8 cellular contexts compared by ENCODE assay signal in the genomic region with DNA sequence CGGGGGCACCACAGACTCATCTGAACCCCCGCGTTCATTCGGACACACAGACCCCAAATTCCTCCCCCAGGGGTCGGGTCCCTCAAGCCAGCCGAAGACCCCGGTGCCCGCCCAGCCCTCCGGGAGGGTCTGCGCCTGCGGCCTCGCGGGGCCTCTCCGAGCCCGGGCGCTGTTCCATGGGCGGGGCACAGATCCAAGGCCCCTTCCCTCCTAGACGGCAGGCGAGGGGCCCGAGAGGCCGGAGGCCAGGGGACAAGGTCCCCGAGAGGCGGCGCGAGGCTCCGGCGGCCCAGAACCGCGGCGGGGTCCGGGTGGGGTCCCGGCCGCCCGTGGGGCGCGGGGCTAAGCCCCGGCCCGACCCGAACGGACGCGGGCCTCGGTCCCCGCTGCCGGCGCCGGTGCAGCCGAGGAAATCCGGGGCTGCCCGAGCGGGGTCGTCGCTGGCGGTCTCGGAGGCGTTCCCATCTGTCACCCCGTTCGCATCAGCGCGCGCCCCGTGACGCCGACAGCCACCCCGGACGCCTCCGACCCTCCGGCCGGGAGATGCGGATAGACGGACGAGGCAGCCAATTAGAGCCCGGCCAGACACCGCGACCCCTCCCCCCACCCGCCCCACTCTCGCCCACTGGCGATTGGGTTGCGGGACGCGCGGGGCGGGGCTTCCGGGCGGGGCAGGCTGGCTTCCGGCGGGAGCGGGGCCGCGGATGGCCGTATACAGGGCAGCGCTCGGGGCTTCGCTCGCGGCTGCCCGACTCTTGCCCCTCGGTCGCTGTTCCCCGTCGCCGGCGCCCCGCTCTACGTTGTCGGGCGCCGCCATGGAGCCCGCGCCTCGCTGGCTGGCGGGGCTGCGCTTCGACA. TPM values are rescaled to one million over a fixed set of nuclear protein-coding genes. Genes with fewer than 3 reads are reported as not detected.
DNase-seq lines count a peak whose midpoint lies in the region; ATAC-seq and TF ChIP-seq lines count a peak whose summit lies in the region.

A gene with protein sequence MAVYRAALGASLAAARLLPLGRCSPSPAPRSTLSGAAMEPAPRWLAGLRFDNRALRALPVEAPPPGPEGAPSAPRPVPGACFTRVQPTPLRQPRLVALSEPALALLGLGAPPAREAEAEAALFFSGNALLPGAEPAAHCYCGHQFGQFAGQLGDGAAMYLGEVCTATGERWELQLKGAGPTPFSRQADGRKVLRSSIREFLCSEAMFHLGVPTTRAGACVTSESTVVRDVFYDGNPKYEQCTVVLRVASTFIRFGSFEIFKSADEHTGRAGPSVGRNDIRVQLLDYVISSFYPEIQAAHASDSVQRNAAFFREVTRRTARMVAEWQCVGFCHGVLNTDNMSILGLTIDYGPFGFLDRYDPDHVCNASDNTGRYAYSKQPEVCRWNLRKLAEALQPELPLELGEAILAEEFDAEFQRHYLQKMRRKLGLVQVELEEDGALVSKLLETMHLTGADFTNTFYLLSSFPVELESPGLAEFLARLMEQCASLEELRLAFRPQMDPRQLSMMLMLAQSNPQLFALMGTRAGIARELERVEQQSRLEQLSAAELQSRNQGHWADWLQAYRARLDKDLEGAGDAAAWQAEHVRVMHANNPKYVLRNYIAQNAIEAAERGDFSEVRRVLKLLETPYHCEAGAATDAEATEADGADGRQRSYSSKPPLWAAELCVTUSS (plus strand): TSS at position 679 of the 858 bp plus-strand sequence. CDS start 26 bp downstream, at position 705.

- peak; percentile 62 for ATAC-seq in GM21528 (IDR thresholded peaks at IDR 0.05; ENCODE audit: low FRiP score, unreplicated experiment)
- ATAC-seq in natural killer cell treated with Interleukin-12 subunit alpha and Interleukin-12 subunit beta and Interleukin-15 and Interleukin-18, amount 100 ng/mL, for 72 hours = peak; percentile 93 to 96

- H2AFZ ChIP-seq in KMS-11 (ENCODE audit: low read depth) = peak within 1 kb of the TSS; percentile 18; the same call in 1 of the 2 replicates

- H3K4me2 ChIP-seq in KMS-11 = peak within 1 kb of the TSS; percentile 36; the same call in 1 of the 2 replicates

- peak within 1 kb of the TSS; percentile 30; the same call in 1 of the 2 replicates for H3K9ac ChIP-seq in KMS-11

- POLR2A ChIA-PET in RWPE1 (lab: Yijun Ruan, JAX; ENCODE audit: low non-redundant PET) = no interaction called here

- H3K4me1 Mint-ChIP-seq in activated T-helper 2 cell treated with anti-CD3 and anti-CD28 coated beads, Interferon-gamma antibody, Interleukin-2, Interleukin-4, amounts not matched to agents 10 μg/mL and 5 μg/mL and 100 μg/mL, durations not matched to agents 14 hours and 24 hours and 36 hours (ENCODE audit: low read depth) = peaks cover 9% of the 10 kb centered on the region
- peaks cover 13% of the 10 kb centered on the region in 2 donors for H3K4me1 Mint-ChIP-seq in natural killer cell treated with Interleukin-12 subunit alpha and Interleukin-12 subunit beta and Interleukin-15 and Interleukin-18, amount 100 ng/mL, for 72 hours (ENCODE audit: low read depth in 2 of 2)

- no peaks in the 10 kb centered on the region for H3K36me3 ChIP-seq in KMS-11 (ENCODE audit: insufficient read depth)

- no peak within 1 kb of the TSS for H3K4me3 ChIP-seq in KMS-11 (IDR thresholded peaks at IDR 0.05; ENCODE audit: insufficient read depth, low read depth, low read length)

- H3K27me3 Mint-ChIP-seq in activated T-helper 2 cell treated with anti-CD3 and anti-CD28 coated beads, Interferon-gamma antibody, Interleukin-2, Interleukin-4, amounts not matched to agents 10 μg/mL and 5 μg/mL and 100 μg/mL, durations not matched to agents 14 hours and 24 hours and 36 hours (ENCODE audit: low read depth) = no peaks in the 10 kb centered on the region
- H3K27me3 Mint-ChIP-seq in natural killer cell treated with Interleukin-12 subunit alpha and Interleukin-12 subunit beta and Interleukin-15 and Interleukin-18, amount 100 ng/mL, for 72 hours = no peaks in the 10 kb centered on the region

- no peak within 1 kb of the TSS for H3K27ac ChIP-seq in KMS-11
- peak within 1 kb of the TSS; percentile 76 for H3K27ac ChIP-seq in RWPE1

- peak within 1 kb of the TSS; percentile 83 for H3K4me3 Mint-ChIP-seq in activated T-helper 2 cell treated with anti-CD3 and anti-CD28 coated beads, Interferon-gamma antibody, Interleukin-2, Interleukin-4, amounts not matched to agents 10 μg/mL and 5 μg/mL and 100 μg/mL, durations not matched to agents 14 hours and 24 hours and 36 hours (ENCODE audit: low read depth)
- peak within 1 kb of the TSS; percentile 81 for H3K4me3 Mint-ChIP-seq in natural killer cell treated with Interleukin-12 subunit alpha and Interleukin-12 subunit beta and Interleukin-15 and Interleukin-18, amount 100 ng/mL, for 72 hours

- peak within 1 kb of the TSS; percentile 60 for H3K27ac Mint-ChIP-seq in activated T-helper 2 cell treated with anti-CD3 and anti-CD28 coated beads, Interferon-gamma antibody, Interleukin-2, Interleukin-4, amounts not matched to agents 10 μg/mL and 5 μg/mL and 100 μg/mL, durations not matched to agents 14 hours and 24 hours and 36 hours
- peak within 1 kb of the TSS; percentile 16 to 56 for H3K27ac Mint-ChIP-seq in natural killer cell treated with Interleukin-12 subunit alpha and Interleukin-12 subunit beta and Interleukin-15 and Interleukin-18, amount 100 ng/mL, for 72 hours

- DNase-seq in DMS 273 treated with DMSO at 0.1 percent for 48 hours (lab: John Stamatoyannopoulos, UW) (peak; percentile 37), RWPE1 (ENCODE audit: low spot score) (peak; percentile 92), fibroblast of peridontal ligament (ENCODE audit: extremely low read depth) (peak; percentile 74)
- DNase-seq in activated T-helper 2 cell treated with anti-CD3 and anti-CD28 coated beads, Interferon-gamma antibody, Interleukin-2, Interleukin-4, amounts not matched to agents 10 μg/mL and 5 μg/mL and 100 μg/mL, durations not matched to agents 14 hours and 24 hours and 36 hours (ENCODE audit: low spot score) = peak; percentile 88
- peak; percentile 92 for DNase-seq in natural killer cell treated with Interleukin-12 subunit alpha and Interleukin-12 subunit beta and Interleukin-15 and Interleukin-18, amount 100 ng/mL, for 72 hours (ENCODE audit: low spot score)
- peak; percentile 94 for DNase-seq in stimulated activated naive CD4-positive, alpha-beta T cell treated with Interleukin-2 at 50 U/mL for 16 hours (lab: John Stamatoyannopoulos, UW)

- TF ChIP-seq CTCF in KMS-11 (conservative IDR thresholded peaks at IDR 0.05; ENCODE audit: low read depth, low read length) (no peak), RWPE1 (conservative IDR thresholded peaks at IDR 0.05; ENCODE audit: low read depth) (no peak)

- intact Hi-C loops in activated T-helper 2 cell treated with anti-CD3 and anti-CD28 coated beads, Interferon-gamma antibody, Interleukin-2, Interleukin-4, amounts not matched to agents 10 μg/mL and 5 μg/mL and 100 μg/mL, durations not matched to agents 14 hours and 24 hours and 36 hours (cut with micrococcal nuclease) = loop anchor here (1.0 to 2.0 kb wide), 3 partner anchors 9 to 230 kb away; a partner anchor contains a TSS

- peaks cover 6% of the 10 kb centered on the region; the same call in 1 of the 2 replicates for H3K79me2 ChIP-seq in KMS-11 (ENCODE audit: insufficient read depth, low read depth)

- no peaks in the 10 kb centered on the region for H3K9me3 Mint-ChIP-seq in activated T-helper 2 cell treated with anti-CD3 and anti-CD28 coated beads, Interferon-gamma antibody, Interleukin-2, Interleukin-4, amounts not matched to agents 10 μg/mL and 5 μg/mL and 100 μg/mL, durations not matched to agents 14 hours and 24 hours and 36 hours
- H3K9me3 Mint-ChIP-seq in natural killer cell treated with Interleukin-12 subunit alpha and Interleukin-12 subunit beta and Interleukin-15 and Interleukin-18, amount 100 ng/mL, for 72 hours = no peaks in the 10 kb centered on the region

- no peaks in the 10 kb centered on the region for H3K27me3 ChIP-seq in KMS-11 (ENCODE audit: insufficient read depth, low read depth)

- no peaks in the 10 kb centered on the region for H4K20me1 ChIP-seq in KMS-11 (ENCODE audit: insufficient read depth)

- no peaks in the 10 kb centered on the region for H3K4me1 ChIP-seq in KMS-11 (ENCODE audit: low read depth, poor library complexity, severe bottlenecking)

- CTCF ChIA-PET in RWPE1 (lab: Yijun Ruan, JAX) = no interaction called here

- H3K36me3 Mint-ChIP-seq in activated T-helper 2 cell treated with anti-CD3 and anti-CD28 coated beads, Interferon-gamma antibody, Interleukin-2, Interleukin-4, amounts not matched to agents 10 μg/mL and 5 μg/mL and 100 μg/mL, durations not matched to agents 14 hours and 24 hours and 36 hours (ENCODE audit: low read depth) = peaks cover 35% of the 10 kb centered on the region
- peaks cover 10% of the 10 kb centered on the region for H3K36me3 Mint-ChIP-seq in natural killer cell treated with Interleukin-12 subunit alpha and Interleukin-12 subunit beta and Interleukin-15 and Interleukin-18, amount 100 ng/mL, for 72 hours

RNA-seq across cellular contexts. Expression of the gene that starts here (rescaled TPM):
- total RNA-seq in activated T-helper 2 cell treated with anti-CD3 and anti-CD28 coated beads, Interferon-gamma antibody, Interleukin-2, Interleukin-4, amounts not matched to agents 10 μg/mL and 5 μg/mL and 100 μg/mL, durations not matched to agents 14 hours and 24 hours and 36 hours = 26.3 and 26.4 TPM in 2 replicates
- 10 to 100 TPM; 23.4 to 43.3 TPM for total RNA-seq in natural killer cell treated with Interleukin-12 subunit alpha and Interleukin-12 subunit beta and Interleukin-15 and Interleukin-18, amount 100 ng/mL, for 72 hours

Comparison
In these comparisons a context has a peak if more than half of its experiments do, and no peak if none do; other contexts are left out.
1. DNase-seq: peak in every context shown above with its lines; median percentile 94 in stimulated activated naive CD4-positive, alpha-beta T cell treated with Interleukin-2 at 50 U/mL for 16 hours; 92 in RWPE1; 92 in natural killer cell treated with Interleukin-12 subunit alpha and Interleukin-12 subunit beta and Interleukin-15 and Interleukin-18, amount 100 ng/mL, for 72 hours; 88 in activated T-helper 2 cell treated with anti-CD3 and anti-CD28 coated beads, Interferon-gamma antibody, Interleukin-2, Interleukin-4, amounts not matched to agents 10 μg/mL and 5 μg/mL and 100 μg/mL, durations not matched to agents 14 hours and 24 hours and 36 hours; 74 in fibroblast of peridontal ligament; 37 in DMS 273 treated with DMSO at 0.1 percent for 48 hours.